Comparison of ENCODE assay signal across 18 cellular contexts in genomic region chr4:47809654-47810203, GRCh38. TPM values are rescaled to one million over a fixed set of nuclear protein-coding genes. Genes with fewer than 3 reads are reported as not detected.
A peak's percentile ranks its signal among the peaks of the same experiment; 100 is the strongest.
DNase-seq lines count a peak whose midpoint lies in the region; ATAC-seq and TF ChIP-seq lines count a peak whose summit lies in the region.
"Had no signal": no experiment of that assay in that cellular context is flagged by ENCODE, and none has a peak within 500 bp of the region (broad histone marks: within the 10 kb centered on the region; RNA-seq: fewer than 3 reads in every experiment).

No MANE protein-coding gene starts in this region.

- H3K4me2 ChIP-seq in IMR-90 (ENCODE audit: low read depth, low read length) = no peak overlapping the region
- H3K4me2 ChIP-seq: BLaER1 had no signal

- no peak overlapping the region for H4K91ac ChIP-seq in IMR-90 (ENCODE audit: insufficient read depth, low read depth, low read length)

- H3K4ac ChIP-seq in IMR-90 (ENCODE audit: low read depth, low read length) = no peak overlapping the region

- no peaks in the 10 kb centered on the region for H3K79me1 ChIP-seq in IMR-90 (ENCODE audit: low read depth in 1 of 2, low read length in 2 of 2)

- H2BK15ac ChIP-seq in IMR-90 (ENCODE audit: low read depth, low read length) = no peak overlapping the region

- intact Hi-C loops in IMR-90 (cut with micrococcal nuclease) = no loop called here
- intact Hi-C loops in left lung (cut with DNase I) = no loop called here
- intact Hi-C loops in upper lobe of right lung (cut with DNase I) = no loop called here
- intact Hi-C loops in Calu3 (cut with micrococcal nuclease; ENCODE audit: unreplicated experiment) = no loop called here

- H2BK20ac ChIP-seq in IMR-90 (ENCODE audit: low read depth, low read length) = no peak overlapping the region

- WGBS in IMR-90 (ENCODE audit: extremely low coverage in 2 of 2, insufficient read length in 1 of 2), 2 experiments = no CpG with 5 or more reads among the region's 3 CpGs

- H3K4me3 ChIP-seq in IMR-90 (ENCODE audit: insufficient read depth, low read depth, low read length) = no peak overlapping the region
- H3K4me3 ChIP-seq in left lung = no peak overlapping the region
- H3K4me3 ChIP-seq in upper lobe of right lung = no peak overlapping the region
- H3K4me3 ChIP-seq: BLaER1 had no signal

- in situ Hi-C loops in IMR-90 (cut with MboI; ENCODE audit: low sequenced_read_pairs) = no loop called here

- H3K56ac ChIP-seq in IMR-90 (ENCODE audit: extremely low read depth, insufficient read depth, low read length) = no peak overlapping the region

- H3K18ac ChIP-seq in IMR-90 (ENCODE audit: low read depth, low read length) = no peak overlapping the region

- H3K4me3 Mint-ChIP-seq in Calu3 (ENCODE audit: low read depth, unreplicated experiment) = no peak overlapping the region
- H3K4me3 Mint-ChIP-seq: CD14-positive monocyte; CD4-positive, alpha-beta memory T cell; CD4-positive, CD25-positive, alpha-beta regulatory T cell; CD8-positive, alpha-beta memory T cell had no signal

- no peak overlapping the region for H3K9ac ChIP-seq in IMR-90 (ENCODE audit: low read depth, low read length)
- H3K9ac ChIP-seq: BLaER1 had no signal

- no peak overlapping the region for H2AFZ ChIP-seq in IMR-90 (replicated peaks; ENCODE audit: low read length, poor library complexity)

- H3K9me1 ChIP-seq in IMR-90 (ENCODE audit: insufficient read depth, low read length) = no peaks in the 10 kb centered on the region

- dilution Hi-C loops in IMR-90 (cut with HindIII; ENCODE audit: low sequenced_read_pairs, unreplicated experiment) = no loop called here

- H3K27me3 Mint-ChIP-seq in Calu3 (ENCODE audit: unreplicated experiment) = peaks cover 14% of the 10 kb centered on the region

- DNase-seq in IMR-90 (peak; percentile 2), left lung (no peak), upper lobe of right lung (no peak), Calu3 (no peak), HCEC 1CT (no peak)
- DNase-seq: 8988T; ACHN; BE2C; C1 segment of cervical spinal cord; CD4-positive, alpha-beta memory T cell; CD4-positive, CD25-positive, alpha-beta regulatory T cell; CD8-positive, alpha-beta memory T cell; COR-L47; DMS79 treated with DMSO at 0.1 percent for 48 hours; GF-D8 had no signal

- BruUV-seq in IMR-90 (replicated peaks; lab: Mats Ljungman, UMichigan) (no TSS peak), Calu3 (replicated peaks; lab: Mats Ljungman, UMichigan) (no TSS peak)

- no peak for ATAC-seq in IMR-90 (ENCODE audit: low read depth)
- ATAC-seq in left lung = peak; percentile 79
- peak; percentile 67 for ATAC-seq in upper lobe of right lung

- H4K5ac ChIP-seq in IMR-90 (ENCODE audit: low read depth, low read length) = no peak overlapping the region

- H2BK120ac ChIP-seq in IMR-90 (ENCODE audit: low read depth, low read length) = no peak overlapping the region

- TF ChIP-seq CTCF in IMR-90 (conservative IDR thresholded peaks at IDR 0.05; ENCODE audit: low read depth, low read length) (no peak), left lung (IDR thresholded peaks at IDR 0.05) (no peak), upper lobe of right lung (IDR thresholded peaks at IDR 0.05) (no peak), Calu3 (IDR thresholded peaks at IDR 0.05; ENCODE audit: unreplicated experiment) (no peak)

- H3K27ac Mint-ChIP-seq in Calu3 (ENCODE audit: unreplicated experiment) = no peak overlapping the region
- H3K27ac Mint-ChIP-seq: CD4-positive, alpha-beta memory T cell; CD4-positive, CD25-positive, alpha-beta regulatory T cell had no signal

- CTCF ChIA-PET in IMR-90 (lab: Yijun Ruan, JAX) (no interaction called here), Calu3 (lab: Charles Lee) (no interaction called here)

- TF ChIP-seq RAD21 in IMR-90 (IDR thresholded peaks at IDR 0.05; ENCODE audit: low read length) = no peak

- no peak overlapping the region for H2BK5ac ChIP-seq in IMR-90 (ENCODE audit: low read depth, low read length, poor library complexity, severe bottlenecking)

- H3K23ac ChIP-seq in IMR-90 (ENCODE audit: low read depth, low read length) = no peak overlapping the region

- H3K36me3 Mint-ChIP-seq in Calu3 (ENCODE audit: insufficient read depth, unreplicated experiment) = no peaks in the 10 kb centered on the region
- H3K36me3 Mint-ChIP-seq: CD14-positive monocyte; CD4-positive, alpha-beta memory T cell; CD4-positive, CD25-positive, alpha-beta regulatory T cell; CD8-positive, alpha-beta memory T cell had no signal

- H3K4me1 ChIP-seq in IMR-90 (ENCODE audit: control insufficient read depth, insufficient read depth, low read length) = no peaks in the 10 kb centered on the region
- no peaks in the 10 kb centered on the region for H3K4me1 ChIP-seq in left lung
- no peaks in the 10 kb centered on the region for H3K4me1 ChIP-seq in upper lobe of right lung
- H3K4me1 ChIP-seq: BE2C, BLaER1 had no signal

- TF ChIP-seq POLR2A in IMR-90 (IDR thresholded peaks at IDR 0.05; ENCODE audit: low read depth, low read length) = no peak

- H2AK5ac ChIP-seq in IMR-90 (ENCODE audit: low read depth, low read length) = no peak overlapping the region

- no peak overlapping the region for H3K14ac ChIP-seq in IMR-90 (replicated peaks; ENCODE audit: low read depth, low read length)

- H3K27me3 ChIP-seq in IMR-90 (ENCODE audit: control insufficient read depth, insufficient read depth, low read length) = no peaks in the 10 kb centered on the region
- H3K27me3 ChIP-seq in left lung = no peaks in the 10 kb centered on the region
- H3K27me3 ChIP-seq in upper lobe of right lung = no peaks in the 10 kb centered on the region
- H3K27me3 ChIP-seq: BE2C, BLaER1 had no signal

- H3K27ac ChIP-seq in IMR-90 (ENCODE audit: insufficient read depth, low read length) = no peak overlapping the region
- no peak overlapping the region for H3K27ac ChIP-seq in left lung
- H3K27ac ChIP-seq in upper lobe of right lung = no peak overlapping the region
- H3K27ac ChIP-seq: BLaER1 had no signal

- H2AK9ac ChIP-seq in IMR-90 (replicated peaks; ENCODE audit: low read depth, low read length, poor library complexity) = no peak overlapping the region

- no peaks in the 10 kb centered on the region for H3K9me3 Mint-ChIP-seq in Calu3 (ENCODE audit: low read depth, unreplicated experiment)
- H3K9me3 Mint-ChIP-seq: CD14-positive monocyte; CD4-positive, alpha-beta memory T cell; CD8-positive, alpha-beta memory T cell had no signal

- POLR2A ChIA-PET in IMR-90 (lab: Charles Lee; ENCODE audit: unreplicated experiment) = no interaction called here

- H4K8ac ChIP-seq in IMR-90 (ENCODE audit: low read depth in 2 of 2, low read length in 2 of 2) = no peak overlapping the region

- H3K9me3 ChIP-seq in IMR-90 (ENCODE audit: control insufficient read depth, insufficient read depth, low read length) (no peaks in the 10 kb centered on the region), left lung (no peaks in the 10 kb centered on the region), upper lobe of right lung (no peaks in the 10 kb centered on the region)
- H3K9me3 ChIP-seq: BE2C, BLaER1 had no signal

- no peaks in the 10 kb centered on the region for H3K4me1 Mint-ChIP-seq in Calu3 (ENCODE audit: low read depth, unreplicated experiment)
- H3K4me1 Mint-ChIP-seq: CD14-positive monocyte; CD4-positive, alpha-beta memory T cell; CD4-positive, CD25-positive, alpha-beta regulatory T cell; CD8-positive, alpha-beta memory T cell had no signal

- no peaks in the 10 kb centered on the region for H3K36me3 ChIP-seq in IMR-90 (ENCODE audit: control insufficient read depth, insufficient read depth, low read length)
- no peaks in the 10 kb centered on the region for H3K36me3 ChIP-seq in left lung
- no peaks in the 10 kb centered on the region for H3K36me3 ChIP-seq in upper lobe of right lung
- H3K36me3 ChIP-seq: BE2C, BLaER1 had no signal

- H4K20me1 ChIP-seq in IMR-90 (ENCODE audit: insufficient read depth, low read length) = no peaks in the 10 kb centered on the region
- H4K20me1 ChIP-seq: BLaER1 had no signal

TF ChIP-seq in IMR-90, 13 proteins besides CTCF, POLR2A, EP300 and RAD21:
- TF ChIP-seq USF2 (IDR thresholded peaks at IDR 0.05; ENCODE audit: low read depth, low read length) (no peak), MAZ (IDR thresholded peaks at IDR 0.05; ENCODE audit: borderline replicate concordance, low read depth, low read length) (no peak), CEBPB (IDR thresholded peaks at IDR 0.05; ENCODE audit: low read depth, low read length) (no peak), FOS (IDR thresholded peaks at IDR 0.05; ENCODE audit: low read depth, low read length) (no peak), SMC3 (IDR thresholded peaks at IDR 0.05; ENCODE audit: low read depth, low read length) (no peak), CHD1 (IDR thresholded peaks at IDR 0.05; ENCODE audit: low read depth, low read length) (no peak), MAFK (IDR thresholded peaks at IDR 0.05; ENCODE audit: low read depth, low read length) (no peak), ELK1 (IDR thresholded peaks at IDR 0.05; ENCODE audit: borderline replicate concordance, low read depth, low read length) (no peak), NFE2L2 (IDR thresholded peaks at IDR 0.05; ENCODE audit: low read depth, low read length) (no peak), RFX5 (IDR thresholded peaks at IDR 0.05; ENCODE audit: low read depth, low read length) (no peak), BHLHE40 (IDR thresholded peaks at IDR 0.05; ENCODE audit: low read depth, low read length) (no peak)

RNA-seq across cellular contexts. Expression of gene CORIN, which starts 28.1 kb away (rescaled TPM):
- total RNA-seq in IMR-90 (2012; rRNA removed) (15.6 and 20.3 TPM in 2 replicates), left lung (1 to 10 TPM; 1.4 to 6.3 TPM), upper lobe of right lung (3.7 TPM), Calu3 (2022) (0.07 TPM in 1 of 2 replicates, not detected in the other)
- 19.2 and 24.7 TPM in 2 replicates for polyA plus RNA-seq in IMR-90 (2012; rRNA removed)
- 12.7 and 13.8 TPM in 2 replicates for polyA plus RNA-seq in IMR-90 (2012; cell fraction: cytosol; rRNA removed)
- polyA plus RNA-seq in IMR-90 (2012; cell fraction: nucleus; rRNA removed; ENCODE audit: low replicate concordance) = 9.0 and 31.6 TPM in 2 replicates
- total RNA-seq: A673 had no signal
- polyA plus RNA-seq: CD14-positive monocyte; CD4-positive, CD25-positive, alpha-beta regulatory T cell had no signal
